1 cellular context compared by ENCODE assay signal in the genomic region with DNA sequence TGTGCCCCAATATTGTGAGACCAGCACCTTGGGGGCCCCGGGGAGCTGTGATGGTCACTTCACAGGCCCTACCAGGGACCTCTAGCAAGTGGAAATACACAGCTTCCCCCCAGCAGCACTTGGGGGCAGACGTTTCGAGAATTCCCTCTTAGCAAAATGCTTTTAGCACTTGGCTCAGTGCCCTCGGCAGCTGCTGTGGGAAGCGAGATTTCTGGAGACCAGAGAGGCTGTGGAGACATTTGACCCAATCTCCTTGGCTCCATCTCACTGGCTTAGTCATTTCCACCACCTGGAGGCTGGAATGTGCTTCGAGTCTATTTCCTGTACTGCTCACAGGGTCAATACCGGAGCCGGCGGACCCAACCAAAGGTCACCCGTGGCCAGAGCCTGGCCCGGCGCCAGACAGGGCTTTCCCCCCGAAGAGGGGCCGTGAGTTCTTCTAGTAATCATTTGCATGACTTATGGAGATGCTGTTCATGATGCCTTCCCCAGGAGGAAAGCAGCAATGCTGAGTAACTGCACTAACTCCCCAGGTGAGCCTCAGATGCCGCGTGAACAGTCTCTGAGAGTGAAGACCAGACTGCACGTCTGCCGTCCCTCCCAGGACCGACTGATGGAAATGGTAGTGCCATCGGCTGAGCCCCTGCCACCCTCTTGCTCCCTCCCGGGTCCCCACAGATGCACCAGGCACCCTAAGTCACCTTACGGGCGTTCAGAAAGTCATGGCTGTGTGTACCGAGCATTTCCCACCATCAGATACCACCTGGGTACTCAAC.
TF ChIP-seq lines count a peak whose summit lies in the region.

No MANE protein-coding gene starts in this region.

TF ChIP-seq in HepG2, 621 proteins besides CTCF, POLR2A, EP300 and RAD21 (continued from another document and continues in another):
- TF ChIP-seq, protein P1, sequence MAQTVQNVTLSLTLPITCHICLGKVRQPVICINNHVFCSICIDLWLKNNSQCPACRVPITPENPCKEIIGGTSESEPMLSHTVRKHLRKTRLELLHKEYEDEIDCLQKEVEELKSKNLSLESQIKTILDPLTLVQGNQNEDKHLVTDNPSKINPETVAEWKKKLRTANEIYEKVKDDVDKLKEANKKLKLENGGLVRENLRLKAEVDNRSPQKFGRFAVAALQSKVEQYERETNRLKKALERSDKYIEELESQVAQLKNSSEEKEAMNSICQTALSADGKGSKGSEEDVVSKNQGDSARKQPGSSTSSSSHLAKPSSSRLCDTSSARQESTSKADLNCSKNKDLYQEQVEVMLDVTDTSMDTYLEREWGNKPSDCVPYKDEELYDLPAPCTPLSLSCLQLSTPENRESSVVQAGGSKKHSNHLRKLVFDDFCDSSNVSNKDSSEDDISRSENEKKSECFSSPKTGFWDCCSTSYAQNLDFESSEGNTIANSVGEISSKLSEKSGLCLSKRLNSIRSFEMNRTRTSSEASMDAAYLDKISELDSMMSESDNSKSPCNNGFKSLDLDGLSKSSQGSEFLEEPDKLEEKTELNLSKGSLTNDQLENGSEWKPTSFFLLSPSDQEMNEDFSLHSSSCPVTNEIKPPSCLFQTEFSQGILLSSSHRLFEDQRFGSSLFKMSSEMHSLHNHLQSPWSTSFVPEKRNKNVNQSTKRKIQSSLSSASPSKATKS (CRISPR knock-in tag; IDR thresholded peaks at IDR 0.05), result no peak
- TF ChIP-seq ESRRA (CRISPR knock-in tag; IDR thresholded peaks at IDR 0.05; ENCODE audit: low read depth), result peak; percentile 83; the same call in 1 of the 2 replicates
- TF ChIP-seq CREB1 (IDR thresholded peaks at IDR 0.05), result no peak
- TF ChIP-seq CREB1 (CRISPR knock-in tag; IDR thresholded peaks at IDR 0.05), result no peak
- TF ChIP-seq ZNF772 (CRISPR knock-in tag; IDR thresholded peaks at IDR 0.05), result no peak
- TF ChIP-seq, protein P2, sequence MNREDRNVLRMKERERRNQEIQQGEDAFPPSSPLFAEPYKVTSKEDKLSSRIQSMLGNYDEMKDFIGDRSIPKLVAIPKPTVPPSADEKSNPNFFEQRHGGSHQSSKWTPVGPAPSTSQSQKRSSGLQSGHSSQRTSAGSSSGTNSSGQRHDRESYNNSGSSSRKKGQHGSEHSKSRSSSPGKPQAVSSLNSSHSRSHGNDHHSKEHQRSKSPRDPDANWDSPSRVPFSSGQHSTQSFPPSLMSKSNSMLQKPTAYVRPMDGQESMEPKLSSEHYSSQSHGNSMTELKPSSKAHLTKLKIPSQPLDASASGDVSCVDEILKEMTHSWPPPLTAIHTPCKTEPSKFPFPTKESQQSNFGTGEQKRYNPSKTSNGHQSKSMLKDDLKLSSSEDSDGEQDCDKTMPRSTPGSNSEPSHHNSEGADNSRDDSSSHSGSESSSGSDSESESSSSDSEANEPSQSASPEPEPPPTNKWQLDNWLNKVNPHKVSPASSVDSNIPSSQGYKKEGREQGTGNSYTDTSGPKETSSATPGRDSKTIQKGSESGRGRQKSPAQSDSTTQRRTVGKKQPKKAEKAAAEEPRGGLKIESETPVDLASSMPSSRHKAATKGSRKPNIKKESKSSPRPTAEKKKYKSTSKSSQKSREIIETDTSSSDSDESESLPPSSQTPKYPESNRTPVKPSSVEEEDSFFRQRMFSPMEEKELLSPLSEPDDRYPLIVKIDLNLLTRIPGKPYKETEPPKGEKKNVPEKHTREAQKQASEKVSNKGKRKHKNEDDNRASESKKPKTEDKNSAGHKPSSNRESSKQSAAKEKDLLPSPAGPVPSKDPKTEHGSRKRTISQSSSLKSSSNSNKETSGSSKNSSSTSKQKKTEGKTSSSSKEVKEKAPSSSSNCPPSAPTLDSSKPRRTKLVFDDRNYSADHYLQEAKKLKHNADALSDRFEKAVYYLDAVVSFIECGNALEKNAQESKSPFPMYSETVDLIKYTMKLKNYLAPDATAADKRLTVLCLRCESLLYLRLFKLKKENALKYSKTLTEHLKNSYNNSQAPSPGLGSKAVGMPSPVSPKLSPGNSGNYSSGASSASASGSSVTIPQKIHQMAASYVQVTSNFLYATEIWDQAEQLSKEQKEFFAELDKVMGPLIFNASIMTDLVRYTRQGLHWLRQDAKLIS (CRISPR knock-in tag; IDR thresholded peaks at IDR 0.05), result no peak
- TF ChIP-seq ZNF746 (CRISPR knock-in tag; IDR thresholded peaks at IDR 0.05), result no peak
- no peak for TF ChIP-seq ZNF530 (CRISPR knock-in tag; IDR thresholded peaks at IDR 0.05; ENCODE audit: low read depth)
- TF ChIP-seq THYN1 (CRISPR knock-in tag; IDR thresholded peaks at IDR 0.05; ENCODE audit: borderline replicate concordance, low read depth), result no peak
- TF ChIP-seq AHR (CRISPR knock-in tag; IDR thresholded peaks at IDR 0.05), result no peak
- TF ChIP-seq TRIM24 (CRISPR knock-in tag; IDR thresholded peaks at IDR 0.05), result no peak
- TF ChIP-seq, protein P3, sequence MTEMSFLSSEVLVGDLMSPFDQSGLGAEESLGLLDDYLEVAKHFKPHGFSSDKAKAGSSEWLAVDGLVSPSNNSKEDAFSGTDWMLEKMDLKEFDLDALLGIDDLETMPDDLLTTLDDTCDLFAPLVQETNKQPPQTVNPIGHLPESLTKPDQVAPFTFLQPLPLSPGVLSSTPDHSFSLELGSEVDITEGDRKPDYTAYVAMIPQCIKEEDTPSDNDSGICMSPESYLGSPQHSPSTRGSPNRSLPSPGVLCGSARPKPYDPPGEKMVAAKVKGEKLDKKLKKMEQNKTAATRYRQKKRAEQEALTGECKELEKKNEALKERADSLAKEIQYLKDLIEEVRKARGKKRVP (CRISPR knock-in tag; IDR thresholded peaks at IDR 0.05), result no peak
- TF ChIP-seq ZNF225 (CRISPR knock-in tag; IDR thresholded peaks at IDR 0.05), result no peak
- no peak for TF ChIP-seq ZNF224 (CRISPR knock-in tag; IDR thresholded peaks at IDR 0.05)
- TF ChIP-seq, protein P4, sequence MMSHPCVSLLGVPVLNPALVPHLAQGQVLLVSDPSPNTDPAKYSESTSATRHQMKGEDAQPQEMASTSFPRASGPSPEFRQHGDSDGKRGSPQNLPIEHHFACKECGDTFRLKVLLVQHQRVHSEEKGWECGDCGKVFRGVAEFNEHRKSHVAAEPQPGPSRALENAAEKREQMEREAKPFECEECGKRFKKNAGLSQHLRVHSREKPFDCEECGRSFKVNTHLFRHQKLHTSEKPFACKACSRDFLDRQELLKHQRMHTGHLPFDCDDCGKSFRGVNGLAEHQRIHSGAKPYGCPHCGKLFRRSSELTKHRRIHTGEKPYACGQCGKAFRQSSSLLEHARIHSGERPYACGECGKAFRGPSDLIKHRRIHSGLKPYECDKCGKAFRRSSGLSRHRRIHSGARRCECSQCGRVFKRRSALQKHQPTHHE (CRISPR knock-in tag; IDR thresholded peaks at IDR 0.05; ENCODE audit: borderline replicate concordance), result no peak
- TF ChIP-seq ZNF7 (CRISPR knock-in tag; IDR thresholded peaks at IDR 0.05), result no peak
- TF ChIP-seq ZMYM3 (CRISPR knock-in tag; IDR thresholded peaks at IDR 0.05), result peak; percentile 75
- TF ChIP-seq AGO1 (IDR thresholded peaks at IDR 0.05; ENCODE audit: low read depth, low read length, poor library complexity, severe bottlenecking), result no peak
- TF ChIP-seq ZNF563 (CRISPR knock-in tag; IDR thresholded peaks at IDR 0.05), result peak; percentile 53; the same call in 1 of the 2 replicates
- 0 out of 2 replicates have a peak, but pooled peaks have one; percentile 27 for TF ChIP-seq PHF21A (CRISPR knock-in tag; IDR thresholded peaks at IDR 0.05)
- TF ChIP-seq ZNF777 (CRISPR knock-in tag; IDR thresholded peaks at IDR 0.05), result no peak
- TF ChIP-seq ZMYM4 (CRISPR knock-in tag; IDR thresholded peaks at IDR 0.05), result peak; percentile 62
- peak; percentile 94 for TF ChIP-seq BCL6 (CRISPR knock-in tag; IDR thresholded peaks at IDR 0.05)
- TF ChIP-seq ZNF782 (CRISPR knock-in tag; IDR thresholded peaks at IDR 0.05; ENCODE audit: borderline replicate concordance), result no peak
- TF ChIP-seq, protein P5, sequence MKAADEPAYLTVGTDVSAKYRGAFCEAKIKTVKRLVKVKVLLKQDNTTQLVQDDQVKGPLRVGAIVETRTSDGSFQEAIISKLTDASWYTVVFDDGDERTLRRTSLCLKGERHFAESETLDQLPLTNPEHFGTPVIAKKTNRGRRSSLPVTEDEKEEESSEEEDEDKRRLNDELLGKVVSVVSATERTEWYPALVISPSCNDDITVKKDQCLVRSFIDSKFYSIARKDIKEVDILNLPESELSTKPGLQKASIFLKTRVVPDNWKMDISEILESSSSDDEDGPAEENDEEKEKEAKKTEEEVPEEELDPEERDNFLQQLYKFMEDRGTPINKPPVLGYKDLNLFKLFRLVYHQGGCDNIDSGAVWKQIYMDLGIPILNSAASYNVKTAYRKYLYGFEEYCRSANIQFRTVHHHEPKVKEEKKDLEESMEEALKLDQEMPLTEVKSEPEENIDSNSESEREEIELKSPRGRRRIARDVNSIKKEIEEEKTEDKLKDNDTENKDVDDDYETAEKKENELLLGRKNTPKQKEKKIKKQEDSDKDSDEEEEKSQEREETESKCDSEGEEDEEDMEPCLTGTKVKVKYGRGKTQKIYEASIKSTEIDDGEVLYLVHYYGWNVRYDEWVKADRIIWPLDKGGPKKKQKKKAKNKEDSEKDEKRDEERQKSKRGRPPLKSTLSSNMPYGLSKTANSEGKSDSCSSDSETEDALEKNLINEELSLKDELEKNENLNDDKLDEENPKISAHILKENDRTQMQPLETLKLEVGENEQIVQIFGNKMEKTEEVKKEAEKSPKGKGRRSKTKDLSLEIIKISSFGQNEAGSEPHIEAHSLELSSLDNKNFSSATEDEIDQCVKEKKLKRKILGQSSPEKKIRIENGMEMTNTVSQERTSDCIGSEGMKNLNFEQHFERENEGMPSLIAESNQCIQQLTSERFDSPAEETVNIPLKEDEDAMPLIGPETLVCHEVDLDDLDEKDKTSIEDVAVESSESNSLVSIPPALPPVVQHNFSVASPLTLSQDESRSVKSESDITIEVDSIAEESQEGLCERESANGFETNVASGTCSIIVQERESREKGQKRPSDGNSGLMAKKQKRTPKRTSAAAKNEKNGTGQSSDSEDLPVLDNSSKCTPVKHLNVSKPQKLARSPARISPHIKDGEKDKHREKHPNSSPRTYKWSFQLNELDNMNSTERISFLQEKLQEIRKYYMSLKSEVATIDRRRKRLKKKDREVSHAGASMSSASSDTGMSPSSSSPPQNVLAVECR (CRISPR knock-in tag; IDR thresholded peaks at IDR 0.05; ENCODE audit: borderline replicate concordance), result peak; percentile 63; the same call in 1 of the 2 replicates
- peak; percentile 59; the same call in 1 of the 2 replicates for TF ChIP-seq KLF6 (CRISPR knock-in tag; IDR thresholded peaks at IDR 0.05)
- TF ChIP-seq, protein P6, sequence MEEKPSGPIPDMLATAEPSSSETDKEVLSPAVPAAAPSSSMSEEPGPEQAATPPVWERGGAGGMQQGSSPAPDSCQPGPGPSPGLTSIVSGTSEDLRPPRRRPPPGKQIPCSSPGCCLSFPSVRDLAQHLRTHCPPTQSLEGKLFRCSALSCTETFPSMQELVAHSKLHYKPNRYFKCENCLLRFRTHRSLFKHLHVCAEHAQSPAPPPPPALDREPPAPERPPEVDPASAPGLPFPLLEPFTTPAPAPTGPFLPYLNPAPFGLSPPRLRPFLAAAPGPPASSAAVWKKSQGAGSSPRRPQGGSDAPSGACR (CRISPR knock-in tag; IDR thresholded peaks at IDR 0.05), result peak; percentile 95
- no peak for TF ChIP-seq ZNF878 (CRISPR knock-in tag; IDR thresholded peaks at IDR 0.05)
- no peak for TF ChIP-seq MIER2 (CRISPR knock-in tag; IDR thresholded peaks at IDR 0.05)
- TF ChIP-seq, protein P7, sequence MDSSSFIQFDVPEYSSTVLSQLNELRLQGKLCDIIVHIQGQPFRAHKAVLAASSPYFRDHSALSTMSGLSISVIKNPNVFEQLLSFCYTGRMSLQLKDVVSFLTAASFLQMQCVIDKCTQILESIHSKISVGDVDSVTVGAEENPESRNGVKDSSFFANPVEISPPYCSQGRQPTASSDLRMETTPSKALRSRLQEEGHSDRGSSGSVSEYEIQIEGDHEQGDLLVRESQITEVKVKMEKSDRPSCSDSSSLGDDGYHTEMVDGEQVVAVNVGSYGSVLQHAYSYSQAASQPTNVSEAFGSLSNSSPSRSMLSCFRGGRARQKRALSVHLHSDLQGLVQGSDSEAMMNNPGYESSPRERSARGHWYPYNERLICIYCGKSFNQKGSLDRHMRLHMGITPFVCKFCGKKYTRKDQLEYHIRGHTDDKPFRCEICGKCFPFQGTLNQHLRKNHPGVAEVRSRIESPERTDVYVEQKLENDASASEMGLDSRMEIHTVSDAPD (CRISPR knock-in tag; IDR thresholded peaks at IDR 0.05), result no peak
- TF ChIP-seq, protein P8, sequence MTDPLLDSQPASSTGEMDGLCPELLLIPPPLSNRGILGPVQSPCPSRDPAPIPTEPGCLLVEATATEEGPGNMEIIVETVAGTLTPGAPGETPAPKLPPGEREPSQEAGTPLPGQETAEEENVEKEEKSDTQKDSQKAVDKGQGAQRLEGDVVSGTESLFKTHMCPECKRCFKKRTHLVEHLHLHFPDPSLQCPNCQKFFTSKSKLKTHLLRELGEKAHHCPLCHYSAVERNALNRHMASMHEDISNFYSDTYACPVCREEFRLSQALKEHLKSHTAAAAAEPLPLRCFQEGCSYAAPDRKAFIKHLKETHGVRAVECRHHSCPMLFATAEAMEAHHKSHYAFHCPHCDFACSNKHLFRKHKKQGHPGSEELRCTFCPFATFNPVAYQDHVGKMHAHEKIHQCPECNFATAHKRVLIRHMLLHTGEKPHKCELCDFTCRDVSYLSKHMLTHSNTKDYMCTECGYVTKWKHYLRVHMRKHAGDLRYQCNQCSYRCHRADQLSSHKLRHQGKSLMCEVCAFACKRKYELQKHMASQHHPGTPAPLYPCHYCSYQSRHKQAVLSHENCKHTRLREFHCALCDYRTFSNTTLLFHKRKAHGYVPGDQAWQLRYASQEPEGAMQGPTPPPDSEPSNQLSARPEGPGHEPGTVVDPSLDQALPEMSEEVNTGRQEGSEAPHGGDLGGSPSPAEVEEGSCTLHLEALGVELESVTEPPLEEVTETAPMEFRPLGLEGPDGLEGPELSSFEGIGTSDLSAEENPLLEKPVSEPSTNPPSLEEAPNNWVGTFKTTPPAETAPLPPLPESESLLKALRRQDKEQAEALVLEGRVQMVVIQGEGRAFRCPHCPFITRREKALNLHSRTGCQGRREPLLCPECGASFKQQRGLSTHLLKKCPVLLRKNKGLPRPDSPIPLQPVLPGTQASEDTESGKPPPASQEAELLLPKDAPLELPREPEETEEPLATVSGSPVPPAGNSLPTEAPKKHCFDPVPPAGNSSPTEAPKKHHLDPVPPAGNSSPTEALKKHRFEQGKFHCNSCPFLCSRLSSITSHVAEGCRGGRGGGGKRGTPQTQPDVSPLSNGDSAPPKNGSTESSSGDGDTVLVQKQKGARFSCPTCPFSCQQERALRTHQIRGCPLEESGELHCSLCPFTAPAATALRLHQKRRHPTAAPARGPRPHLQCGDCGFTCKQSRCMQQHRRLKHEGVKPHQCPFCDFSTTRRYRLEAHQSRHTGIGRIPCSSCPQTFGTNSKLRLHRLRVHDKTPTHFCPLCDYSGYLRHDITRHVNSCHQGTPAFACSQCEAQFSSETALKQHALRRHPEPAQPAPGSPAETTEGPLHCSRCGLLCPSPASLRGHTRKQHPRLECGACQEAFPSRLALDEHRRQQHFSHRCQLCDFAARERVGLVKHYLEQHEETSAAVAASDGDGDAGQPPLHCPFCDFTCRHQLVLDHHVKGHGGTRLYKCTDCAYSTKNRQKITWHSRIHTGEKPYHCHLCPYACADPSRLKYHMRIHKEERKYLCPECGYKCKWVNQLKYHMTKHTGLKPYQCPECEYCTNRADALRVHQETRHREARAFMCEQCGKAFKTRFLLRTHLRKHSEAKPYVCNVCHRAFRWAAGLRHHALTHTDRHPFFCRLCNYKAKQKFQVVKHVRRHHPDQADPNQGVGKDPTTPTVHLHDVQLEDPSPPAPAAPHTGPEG (CRISPR knock-in tag; IDR thresholded peaks at IDR 0.05), result no peak
